8 cellular contexts compared by ENCODE assay signal in genomic region chr18:26548144-26549102, GRCh38. TPM values are rescaled to one million over a fixed set of nuclear protein-coding genes. Genes with fewer than 3 reads are reported as not detected.
DNase-seq lines count a peak whose midpoint lies in the region; ATAC-seq and TF ChIP-seq lines count a peak whose summit lies in the region.

TSS of gene KCTD1 (minus strand) at chr18:26548553. CDS start at chr18:26548536, 17 bp downstream.

- peak within 1 kb of the TSS; percentile 96 for H2AFZ ChIP-seq in Karpas-422 (ENCODE audit: low read length)
- peak within 1 kb of the TSS; percentile 49 for H2AFZ ChIP-seq in neural cell (ENCODE audit: low read depth, low read length)

- DNase-seq in DMS79 treated with DMSO at 0.1 percent for 48 hours (lab: John Stamatoyannopoulos, UW), result peak; percentile 65
- DNase-seq in Karpas-422, result peak; percentile 92
- peak; percentile 86 for DNase-seq in RPMI7951 (ENCODE audit: low read depth)
- peak; percentile 88 for DNase-seq in activated effector memory CD4-positive, alpha-beta T cell treated with anti-CD3 and anti-CD28 coated beads, Interleukin-2, amount 50 U/mL, for 16 hours
- DNase-seq in foreskin fibroblast, result peak; percentile 84 to 94

- H3F3A ChIP-seq in neural cell (ENCODE audit: insufficient read depth, low read length, poor library complexity, severe bottlenecking), result no peaks in the 10 kb centered on the region

- peak within 1 kb of the TSS; percentile 76 for H3K9ac ChIP-seq in Karpas-422 (ENCODE audit: low read length)
- peak within 1 kb of the TSS; percentile 82 for H3K9ac ChIP-seq in neural cell (ENCODE audit: low read length)
- H3K9ac ChIP-seq in stomach smooth muscle (ENCODE audit: low read length in 2 of 2), result peak within 1 kb of the TSS; percentile 49 to 55

- no peaks in the 10 kb centered on the region for H4K20me1 ChIP-seq in Karpas-422 (ENCODE audit: insufficient read depth, low read depth, low read length)
- H4K20me1 ChIP-seq in neural cell (ENCODE audit: insufficient read depth), result no peaks in the 10 kb centered on the region

- H3K4me2 ChIP-seq in Karpas-422 (ENCODE audit: low read depth, low read length, poor library complexity, severe bottlenecking), result peak within 1 kb of the TSS; percentile 98
- H3K4me2 ChIP-seq in neural cell (ENCODE audit: low read length), result peak within 1 kb of the TSS; percentile 59

- peaks cover 3% of the 10 kb centered on the region; the same call in 1 of the 2 replicates for H3K27me3 ChIP-seq in Karpas-422 (ENCODE audit: low read length)
- H3K27me3 ChIP-seq in neural cell (ENCODE audit: insufficient read depth, low read depth, low read length), result peaks cover 43% of the 10 kb centered on the region
- H3K27me3 ChIP-seq in stomach smooth muscle (ENCODE audit: control insufficient read depth in 1 of 2, insufficient read depth in 2 of 2, low read length in 2 of 2), result peaks cover 27 to 34% of the 10 kb centered on the region in 2 donors

- H3K9me2 ChIP-seq in Karpas-422 (replicated peaks; ENCODE audit: insufficient read depth, low read length), result no peaks in the 10 kb centered on the region
- no peaks in the 10 kb centered on the region for H3K9me2 ChIP-seq in neural cell (ENCODE audit: insufficient read depth, low read length)

- no peaks in the 10 kb centered on the region for H3K36me3 ChIP-seq in Karpas-422 (ENCODE audit: insufficient read depth, low read length)
- no peaks in the 10 kb centered on the region for H3K36me3 ChIP-seq in neural cell (ENCODE audit: insufficient read depth, low read length)
- no peaks in the 10 kb centered on the region for H3K36me3 ChIP-seq in stomach smooth muscle (ENCODE audit: control insufficient read depth in 2 of 2, insufficient read depth in 2 of 2, low read length in 2 of 2)

- no peaks in the 10 kb centered on the region for H3K9me3 ChIP-seq in Karpas-422 (ENCODE audit: low read length)
- no peaks in the 10 kb centered on the region for H3K9me3 ChIP-seq in neural cell (ENCODE audit: low read length)
- H3K9me3 ChIP-seq in stomach smooth muscle (ENCODE audit: control insufficient read depth in 2 of 2, low read length in 2 of 2), result no peaks in the 10 kb centered on the region

- H3K4me3 ChIP-seq in Karpas-422 (ENCODE audit: low read length) (peak within 1 kb of the TSS; percentile 82), foreskin fibroblast (ENCODE audit: low read depth in 1 of 2, low read length in 2 of 2) (peak within 1 kb of the TSS; percentile 68 to 70), neural cell (ENCODE audit: low read length) (peak within 1 kb of the TSS; percentile 92), stomach smooth muscle (ENCODE audit: low read length in 2 of 2) (peak within 1 kb of the TSS; percentile 68 to 79)

- no peak for TF ChIP-seq CTCF in foreskin fibroblast (IDR thresholded peaks at IDR 0.05; ENCODE audit: low read depth, low read length)
- TF ChIP-seq CTCF in neural cell (IDR thresholded peaks at IDR 0.05; ENCODE audit: poor library complexity, severe bottlenecking), result no peak

- TF ChIP-seq RAD21 in neural cell (conservative IDR thresholded peaks at IDR 0.05), result no peak

- peaks cover 30% of the 10 kb centered on the region for H3K4me1 ChIP-seq in Karpas-422 (ENCODE audit: low read length)
- peaks cover 35% of the 10 kb centered on the region for H3K4me1 ChIP-seq in stomach smooth muscle (ENCODE audit: control insufficient read depth, insufficient read depth, low read length)

- H3K27ac ChIP-seq in Karpas-422 (ENCODE audit: low read length), result no peak within 1 kb of the TSS
- peak within 1 kb of the TSS; percentile 69 for H3K27ac ChIP-seq in neural cell (ENCODE audit: low read length)
- H3K27ac ChIP-seq in stomach smooth muscle (ENCODE audit: low read length), result no peak within 1 kb of the TSS

- TF ChIP-seq EP300 in neural cell (conservative IDR thresholded peaks at IDR 0.05; ENCODE audit: poor library complexity, severe bottlenecking), result no peak

- peak; percentile 41 for ATAC-seq in GM21737 (IDR thresholded peaks at IDR 0.05; ENCODE audit: unreplicated experiment)

- H3K79me2 ChIP-seq in Karpas-422 (ENCODE audit: low read length), result no peaks in the 10 kb centered on the region
- H3K79me2 ChIP-seq in neural cell (replicated peaks; ENCODE audit: insufficient read depth, low read length), result peaks cover 30% of the 10 kb centered on the region

TF ChIP-seq in neural cell, 6 proteins besides CTCF, POLR2A, EP300 and RAD21:
- no peak for TF ChIP-seq TAF1 (IDR thresholded peaks at IDR 0.05; ENCODE audit: low read depth)
- peak; percentile 67 for TF ChIP-seq POLR2AphosphoS5 (IDR thresholded peaks at IDR 0.05)

RNA-seq across cellular contexts. Expression of gene KCTD1, which starts in this region (rescaled TPM):
- 2.1 and 4.9 TPM in 2 replicates for total RNA-seq in Karpas-422 (2014; rRNA removed; shearing (Covaris generic); ENCODE audit: low replicate concordance)
- 17.8 and 19.2 TPM in 2 replicates for total RNA-seq in RPMI7951 (2014; rRNA removed; shearing (Covaris generic))
- polyA plus RNA-seq in neural cell, result 32.0 and 44.5 TPM in 2 replicates
- polyA minus RNA-seq in neural cell, result 52.6 and 54.3 TPM in 2 replicates
